19 cellular contexts compared by ENCODE assay signal in genomic region chr2:235553696-235554100, GRCh38. TPM values are rescaled to one million over a fixed set of nuclear protein-coding genes. Genes with fewer than 3 reads are reported as not detected.
DNase-seq lines count a peak whose midpoint lies in the region; ATAC-seq and TF ChIP-seq lines count a peak whose summit lies in the region.
"Had no signal": no experiment of that assay in that cellular context is flagged by ENCODE, and none has a peak within 500 bp of the region (broad histone marks: within the 10 kb centered on the region; RNA-seq: fewer than 3 reads in every experiment).

No MANE protein-coding gene starts in this region.

- H3K4me3 Mint-ChIP-seq in GM23338, result no peak overlapping the region
- H3K4me3 Mint-ChIP-seq in activated naive CD4-positive, alpha-beta T cell treated with anti-CD3 and anti-CD28 coated beads, Interleukin-2, amount 10 ng/mL, durations not matched to agents 7 days and 5 days, result no peak overlapping the region
- H3K4me3 Mint-ChIP-seq: activated CD4-positive, alpha-beta memory T cell treated with anti-CD3 and anti-CD28 coated beads for 36 hours; activated naive CD8-positive, alpha-beta T cell; activated T-cell treated with anti-CD3 and anti-CD28 coated beads, Interleukin-2, amount 50 U/mL, for 24 hours; T-helper 1 cell treated with Interleukin-12 subunit alpha and Interleukin-12 subunit beta and Interleukin-4 antibody, amounts not matched to agents 30 μg/mL and 1 μg/mL, for 36 hours had no signal

- H3F3A ChIP-seq in GM23338 (replicated peaks; ENCODE audit: low read depth) (no peaks in the 10 kb centered on the region), PC-9 (ENCODE audit: insufficient read depth, low read depth) (peaks cover 29% of the 10 kb centered on the region)

- CTCF ChIA-PET in PC-9 (lab: Charles Lee), result interaction anchor here (1.6 to 1.7 kb wide), 2 partner anchors 40 to 192 kb away, joined by 4 read pairs; no protein-coding TSS in a partner anchor
- CTCF ChIA-PET in activated naive CD4-positive, alpha-beta T cell treated with anti-CD3 and anti-CD28 coated beads, Interleukin-2, amount 10 ng/mL, durations not matched to agents 7 days and 5 days (lab: Charles Lee), result no interaction called here

- peaks cover 54% of the 10 kb centered on the region for H3K4me1 Mint-ChIP-seq in GM23338
- no peaks in the 10 kb centered on the region for H3K4me1 Mint-ChIP-seq in activated naive CD4-positive, alpha-beta T cell treated with anti-CD3 and anti-CD28 coated beads, Interleukin-2, amount 10 ng/mL, durations not matched to agents 7 days and 5 days

- H3K27me3 ChIP-seq in GM23338 (ENCODE audit: insufficient read depth) (no peaks in the 10 kb centered on the region), PC-9 (ENCODE audit: insufficient read depth, low read depth) (no peaks in the 10 kb centered on the region), HAP-1 (ENCODE audit: low read depth) (no peaks in the 10 kb centered on the region), tibial artery (no peaks in the 10 kb centered on the region)

- H2AFZ ChIP-seq in GM23338 (no peak overlapping the region), PC-9 (no peak overlapping the region)

- POLR2A ChIA-PET in PC-9 (lab: Charles Lee; ENCODE audit: unreplicated experiment), result interaction anchor here (0.6 to 0.7 kb wide), 3 partner anchors 46 to 100 kb away, joined by 3 read pairs; no protein-coding TSS in a partner anchor

- no TSS peak for BruUV-seq in PC-9 (replicated peaks; lab: Mats Ljungman, UMichigan)

- TF ChIP-seq CTCF in GM23338 (conservative IDR thresholded peaks at IDR 0.05; ENCODE audit: low read depth in 2 of 2) (no peak), PC-9 (conservative IDR thresholded peaks at IDR 0.05) (no peak), tibial artery (IDR thresholded peaks at IDR 0.05) (no peak), GM13977 (IDR thresholded peaks at IDR 0.05; ENCODE audit: extremely low read depth, insufficient read depth, missing control alignments) (no peak)

- H3K9me2 ChIP-seq in GM23338 (ENCODE audit: insufficient read depth) (no peaks in the 10 kb centered on the region), PC-9 (ENCODE audit: insufficient read depth) (no peaks in the 10 kb centered on the region)

- H3K27ac ChIP-seq in GM23338 (ENCODE audit: low read depth) (no peak overlapping the region), PC-9 (peak overlapping the region; percentile 54), tibial artery (no peak overlapping the region)
- H3K27ac ChIP-seq: WERI-Rb-1 had no signal

- H3K36me3 ChIP-seq in GM23338 (ENCODE audit: insufficient read depth) (no peaks in the 10 kb centered on the region), PC-9 (ENCODE audit: low read depth) (no peaks in the 10 kb centered on the region), HAP-1 (replicated peaks) (no peaks in the 10 kb centered on the region), tibial artery (no peaks in the 10 kb centered on the region)
- H3K36me3 ChIP-seq: WERI-Rb-1 had no signal

- H3K36me3 Mint-ChIP-seq in GM23338 (ENCODE audit: low read depth), result no peaks in the 10 kb centered on the region
- H3K36me3 Mint-ChIP-seq in activated naive CD4-positive, alpha-beta T cell treated with anti-CD3 and anti-CD28 coated beads, Interleukin-2, amount 10 ng/mL, durations not matched to agents 7 days and 5 days, result no peaks in the 10 kb centered on the region
- H3K36me3 Mint-ChIP-seq: activated CD4-positive, alpha-beta memory T cell treated with anti-CD3 and anti-CD28 coated beads for 36 hours; activated naive CD8-positive, alpha-beta T cell had no signal

- H3K79me2 ChIP-seq in GM23338 (replicated peaks; ENCODE audit: insufficient read depth) (peaks cover 95% of the 10 kb centered on the region), PC-9 (ENCODE audit: low read depth) (peaks cover 100% of the 10 kb centered on the region)

- H3K4me3 ChIP-seq in GM23338 (no peak overlapping the region), PC-9 (peak overlapping the region; percentile 33; the same call in 1 of the 2 replicates), HAP-1 (no peak overlapping the region), tibial artery (no peak overlapping the region)

- no peaks in the 10 kb centered on the region for H3K9me3 ChIP-seq in PC-9 (ENCODE audit: insufficient read depth, low read depth)
- H3K9me3 ChIP-seq in HAP-1, result no peaks in the 10 kb centered on the region
- H3K9me3 ChIP-seq in tibial artery, result no peaks in the 10 kb centered on the region

- no peaks in the 10 kb centered on the region for H3K9me3 Mint-ChIP-seq in GM23338
- H3K9me3 Mint-ChIP-seq in activated naive CD4-positive, alpha-beta T cell treated with anti-CD3 and anti-CD28 coated beads, Interleukin-2, amount 10 ng/mL, durations not matched to agents 7 days and 5 days, result no peaks in the 10 kb centered on the region
- H3K9me3 Mint-ChIP-seq: activated CD4-positive, alpha-beta memory T cell treated with anti-CD3 and anti-CD28 coated beads for 36 hours; activated T-cell treated with anti-CD3 and anti-CD28 coated beads, Interleukin-2, amount 50 U/mL, for 24 hours; T-helper 1 cell treated with Interleukin-12 subunit alpha and Interleukin-12 subunit beta and Interleukin-4 antibody, amounts not matched to agents 30 μg/mL and 1 μg/mL, for 36 hours had no signal

- intact Hi-C loops in PC-9 (cut with micrococcal nuclease; ENCODE audit: unreplicated experiment) (loop anchor here (2.0 kb wide), 2 partner anchors 17 to 41 kb away; no protein-coding TSS in a partner anchor), tibial artery (cut with DNase I; ENCODE audit: low total_unique reads) (no loop called here)

- H3K4me2 ChIP-seq in GM23338 (no peak overlapping the region), PC-9 (peak overlapping the region; percentile 72)

- DNase-seq in GM23338 (ENCODE audit: low spot score) (no peak), PC-9 (peak; percentile 83 to 88), islet precursor cell (peak; percentile 57), renal cortical epithelial cell (ENCODE audit: low read depth) (peak; percentile 40), HAP-1 (ENCODE audit: low spot score in 2 of 2) (no peak), tibial artery (no peak), GM13977 (ENCODE audit: low spot score) (no peak)
- DNase-seq in activated naive CD4-positive, alpha-beta T cell treated with anti-CD3 and anti-CD28 coated beads, Interleukin-2, amount 10 ng/mL, durations not matched to agents 7 days and 5 days, result no peak
- DNase-seq: activated CD4-positive, alpha-beta memory T cell treated with anti-CD3 and anti-CD28 coated beads for 36 hours; activated T-cell treated with anti-CD3 and anti-CD28 coated beads, Interleukin-2, amount 50 U/mL, for 24 hours; NCI-H187 treated with DMSO at 0.1 percent for 48 hours; NCI-H748 treated with DMSO at 0.1 percent for 48 hours; OCI-M1; SHP77 treated with DMSO at 0.1 percent for 48 hours; stimulated activated CD4-positive, alpha-beta T cell treated with anti-CD3 and anti-CD28 coated beads, Interleukin-4, amount 100 ng/mL, for 1 hour; WERI-Rb-1 had no signal

- no peak for ATAC-seq in GM23338
- ATAC-seq: esophagus mucosa had no signal

- peaks cover 12% of the 10 kb centered on the region for H3K27me3 Mint-ChIP-seq in GM23338 (ENCODE audit: insufficient read depth, low read depth, poor library complexity)
- H3K27me3 Mint-ChIP-seq in activated naive CD4-positive, alpha-beta T cell treated with anti-CD3 and anti-CD28 coated beads, Interleukin-2, amount 10 ng/mL, durations not matched to agents 7 days and 5 days, result peaks cover 21% of the 10 kb centered on the region

- in situ Hi-C loops in HAP-1 (cut with MboI; ENCODE audit: low sequenced_read_pairs), result no loop called here
- in situ Hi-C loops in GM13977 (cut with MboI; ENCODE audit: low pct_unique_long_range_greater_than_20kb, low sequenced_read_pairs, unreplicated experiment), result no loop called here

- H3K27ac Mint-ChIP-seq in GM23338, result 0 out of 2 replicates have a peak overlapping the region, but pooled peaks have one; percentile 32
- H3K27ac Mint-ChIP-seq in activated naive CD4-positive, alpha-beta T cell treated with anti-CD3 and anti-CD28 coated beads, Interleukin-2, amount 10 ng/mL, durations not matched to agents 7 days and 5 days, result no peak overlapping the region
- H3K27ac Mint-ChIP-seq: activated CD4-positive, alpha-beta memory T cell treated with anti-CD3 and anti-CD28 coated beads for 36 hours; activated naive CD8-positive, alpha-beta T cell; activated T-cell treated with anti-CD3 and anti-CD28 coated beads, Interleukin-2, amount 50 U/mL, for 24 hours; T-helper 1 cell treated with Interleukin-12 subunit alpha and Interleukin-12 subunit beta and Interleukin-4 antibody, amounts not matched to agents 30 μg/mL and 1 μg/mL, for 36 hours had no signal

- peaks cover 14% of the 10 kb centered on the region for H4K20me1 ChIP-seq in GM23338 (replicated peaks; ENCODE audit: insufficient read depth)
- H4K20me1 ChIP-seq in PC-9 (ENCODE audit: insufficient read depth), result peaks cover 75% of the 10 kb centered on the region

- H3K4me1 ChIP-seq in GM23338 (ENCODE audit: insufficient read depth) (peaks cover 9% of the 10 kb centered on the region), PC-9 (replicated peaks; ENCODE audit: insufficient read depth) (peaks cover 38% of the 10 kb centered on the region), HAP-1 (no peaks in the 10 kb centered on the region), tibial artery (peaks cover 0 to 18% (median 3%) of the 10 kb centered on the region in 4 donors)

RNA-seq across cellular contexts. Expression of gene AGAP1, which starts 59.9 kb away (rescaled TPM):
- total RNA-seq in GM23338 (2014; rRNA removed; shearing (Covaris generic)), result 25.1 and 27.9 TPM in 2 replicates
- 13.3 and 16.4 TPM in 2 replicates for polyA plus RNA-seq in GM23338 (2016; fragmentation: Nextera tagmentation; extraction: Ambion mirVana)
- total RNA-seq in PC-9 (2021) (91.4 and 107 TPM in 2 replicates), renal cortical epithelial cell (10.2 and 17.6 TPM in 2 replicates)

Comparison
In these comparisons a context has a peak if more than half of its experiments do, and no peak if none do; other contexts are left out.
1. DNase-seq: peak in PC-9 (2 of 2), islet precursor cell (single experiment) and renal cortical epithelial cell (single experiment); none in GM23338 (single experiment), HAP-1 (0 of 2), tibial artery (0 of 2), GM13977 (single experiment) and activated naive CD4-positive, alpha-beta T cell treated with anti-CD3 and anti-CD28 coated beads, Interleukin-2, amount 10 ng/mL, durations not matched to agents 7 days and 5 days (single experiment).